13 cellular contexts compared by ENCODE assay signal in genomic region chr4:146059153-146059552, GRCh38.
A peak's percentile ranks its signal among the peaks of the same experiment; 100 is the strongest.
DNase-seq lines count a peak whose midpoint lies in the region; ATAC-seq, FAIRE-seq and TF ChIP-seq lines count a peak whose summit lies in the region.
"Had no signal": no experiment of that assay in that cellular context is flagged by ENCODE, and none has a peak within 500 bp of the region (broad histone marks: within the 10 kb centered on the region; RNA-seq: fewer than 3 reads in every experiment).

No MANE protein-coding gene starts in this region.

- no peak overlapping the region for H3K4me3 ChIP-seq in HL-60 (replicated peaks; ENCODE audit: insufficient read depth, low read length)
- no peak overlapping the region for H3K4me3 ChIP-seq in neutrophil (ENCODE audit: low read depth in 1 of 2, low read length in 1 of 2)

- H3K36me3 ChIP-seq in neutrophil: no peaks in the 10 kb centered on the region

- FAIRE-seq in D721Med (lab: Jason Lieb, UNC) (no peak), H54 (lab: Jason Lieb, UNC) (no peak)

- H3K27ac ChIP-seq in HL-60 (replicated peaks): peak overlapping the region; percentile 13; the same call in 1 of the 2 replicates
- peak overlapping the region; percentile 29 for H3K27ac ChIP-seq in neutrophil

- H3K27me3 ChIP-seq in HL-60 (ENCODE audit: insufficient read depth, poor library complexity, severe bottlenecking): no peaks in the 10 kb centered on the region
- H3K27me3 ChIP-seq in neutrophil: peaks cover 11% of the 10 kb centered on the region

- H3K9me3 ChIP-seq in neutrophil: no peaks in the 10 kb centered on the region

- TF ChIP-seq CTCF in HL-60 (IDR thresholded peaks at IDR 0.05; ENCODE audit: insufficient read depth, low read length): no peak
- no peak for TF ChIP-seq CTCF in neutrophil (IDR thresholded peaks at IDR 0.05)
- TF ChIP-seq CTCF in D721Med (IDR thresholded peaks at IDR 0.05; ENCODE audit: insufficient read depth, missing control alignments): no peak

- peaks cover 0 to 12% of the 10 kb centered on the region in 2 experiments for H3K4me1 ChIP-seq in neutrophil (ENCODE audit: control insufficient read depth in 1 of 2, insufficient read depth in 1 of 2, low read depth in 1 of 2, low read length in 1 of 2)

- DNase-seq in HL-60 (ENCODE audit: low read depth in 1 of 2, low spot score in 1 of 2): peak; percentile 29 to 56
- no peak for DNase-seq in D721Med (ENCODE audit: insufficient read length, low spot score)
- DNase-seq in GM19238 (ENCODE audit: insufficient read length, low spot score): no peak
- no peak for DNase-seq in H54 (ENCODE audit: insufficient read length, low spot score)
- DNase-seq: islet precursor cell; NCI-H1417 treated with DMSO at 0.1 percent for 48 hours; stimulated activated CD4-positive, alpha-beta T cell treated with anti-CD3 and anti-CD28 coated beads, Interleukin-12 subunit alpha, Interleukin-12 subunit beta, amount 100 ng/mL, for 4 hours had no signal

- TF ChIP-seq POLR2A in H54 (IDR thresholded peaks at IDR 0.05; ENCODE audit: low read depth, low read length): no peak

- ATAC-seq in GM18873 (IDR thresholded peaks at IDR 0.05; ENCODE audit: low FRiP score, unreplicated experiment): peak; percentile 37
- peak; percentile 35 for ATAC-seq in HG02588 (IDR thresholded peaks at IDR 0.05; ENCODE audit: unreplicated experiment)
- ATAC-seq in HG03095 (IDR thresholded peaks at IDR 0.05; ENCODE audit: unreplicated experiment): no peak
- ATAC-seq: Panc1; stimulated activated naive CD8-positive, alpha-beta T cell treated with anti-CD3 and anti-CD28 coated beads, Interleukin-15, Interleukin-2, amounts not matched to agents 100 U/mL and 50 U/mL, for 24 hours had no signal

Comparison
In these comparisons a context has a peak if more than half of its experiments do, and no peak if none do; other contexts are left out.
1. DNase-seq: peak in HL-60 (2 of 2); none in D721Med (single experiment), GM19238 (single experiment) and H54 (single experiment).